18 cellular contexts compared by ENCODE assay signal in genomic region chr2:94982661-94983060, GRCh38. TPM values are rescaled to one million over a fixed set of nuclear protein-coding genes. Genes with fewer than 3 reads are reported as not detected.
A peak's percentile ranks its signal among the peaks of the same experiment; 100 is the strongest.
DNase-seq lines count a peak whose midpoint lies in the region; ATAC-seq and TF ChIP-seq lines count a peak whose summit lies in the region.
"Had no signal": no experiment of that assay in that cellular context is flagged by ENCODE, and none has a peak within 500 bp of the region (broad histone marks: within the 10 kb centered on the region; RNA-seq: fewer than 3 reads in every experiment).

No MANE protein-coding gene starts in this region.

- H3K27ac ChIP-seq in epithelial cell of prostate (peak overlapping the region; percentile 68), hepatocyte (no peak overlapping the region)
- H3K27ac ChIP-seq: colonic mucosa, lower lobe of right lung, prostate gland had no signal

- no peak for ATAC-seq in HG03457 (IDR thresholded peaks at IDR 0.05; ENCODE audit: unreplicated experiment)
- no peak for ATAC-seq in HG02973 (IDR thresholded peaks at IDR 0.05; ENCODE audit: unreplicated experiment)
- ATAC-seq: lower lobe of right lung, natural killer cell had no signal

- H3K79me2 ChIP-seq in hepatocyte = no peaks in the 10 kb centered on the region

- no peaks in the 10 kb centered on the region for H3K9me2 ChIP-seq in hepatocyte (replicated peaks; ENCODE audit: insufficient read depth)

- H3K4me1 ChIP-seq in hepatocyte (ENCODE audit: insufficient read depth) = no peaks in the 10 kb centered on the region
- H3K4me1 ChIP-seq: colonic mucosa, lower lobe of right lung, prostate gland had no signal

- H2AFZ ChIP-seq in hepatocyte = no peak overlapping the region

- H3K9me3 ChIP-seq in hepatocyte (ENCODE audit: low read depth) = no peaks in the 10 kb centered on the region
- H3K9me3 ChIP-seq: colonic mucosa, lower lobe of right lung, MG63, prostate gland had no signal

- no peak overlapping the region for H3K4me2 ChIP-seq in hepatocyte

- no peaks in the 10 kb centered on the region for H4K20me1 ChIP-seq in hepatocyte (ENCODE audit: insufficient read depth, poor library complexity, severe bottlenecking)

- no peak for TF ChIP-seq CTCF in hepatocyte (IDR thresholded peaks at IDR 0.05; ENCODE audit: poor library complexity)

- H3K27me3 ChIP-seq in hepatocyte = no peaks in the 10 kb centered on the region
- H3K27me3 ChIP-seq: colonic mucosa had no signal

- H3K4me3 ChIP-seq in hepatocyte = no peak overlapping the region
- H3K4me3 ChIP-seq: colonic mucosa, lower lobe of right lung, MG63, prostate gland had no signal

- DNase-seq in ELR (ENCODE audit: low read depth) (peak; percentile 69), NCI-H69 (lab: John Stamatoyannopoulos, UW) (peak; percentile 25), epithelial cell of prostate (ENCODE audit: low read depth, low spot score) (no peak), renal cortical epithelial cell (ENCODE audit: low read depth) (peak; percentile 91), hepatocyte (ENCODE audit: low spot score) (no peak), T-helper 2 cell (no peak)
- DNase-seq: activated CD4-positive, alpha-beta T cell treated with anti-CD3 and anti-CD28 coated beads for 4 hours; activated T-cell treated with anti-CD3 and anti-CD28 coated beads, Interleukin-2, amount 50 U/mL, for 48 hours; colonic mucosa; lower lobe of right lung; MG63; natural killer cell; NCI-H2029; NCI-H748 treated with DMSO at 0.1 percent for 48 hours had no signal

- H3K36me3 ChIP-seq in hepatocyte (replicated peaks; ENCODE audit: insufficient read depth, low read depth) = no peaks in the 10 kb centered on the region
- H3K36me3 ChIP-seq: colonic mucosa, lower lobe of right lung, MG63, prostate gland had no signal

- 63% methylated on average over 3 of the region's 3 CpGs for WGBS in hepatocyte (ENCODE audit: low lambda C conversion rate, missing lambda C conversion rate)

RNA-seq across cellular contexts. Expression of gene MAL, which starts 42.8 kb away (rescaled TPM):
- total RNA-seq in renal cortical epithelial cell (255 and 504 TPM in 2 replicates), hepatocyte (1.4 TPM in 1 of 2 replicates, not detected in the other)
- polyA plus RNA-seq in hepatocyte = not detected in 2 replicates
- total RNA-seq: subcutaneous adipose tissue had no signal

Comparison
In these comparisons a context has a peak if more than half of its experiments do, and no peak if none do; other contexts are left out.
1. DNase-seq: peak in ELR (single experiment), NCI-H69 (single experiment) and renal cortical epithelial cell (single experiment); none in epithelial cell of prostate (single experiment), hepatocyte (single experiment) and T-helper 2 cell (0 of 5).
2. RNA of gene MAL, which starts 42.8 kb away (total RNA-seq): 255 to 504 TPM in renal cortical epithelial cell; 1.4 TPM in hepatocyte; every median in the first group is over 100 times any median in the second.